In genomic region chr1:14182801-14183200, GRCh38 we compare ENCODE assay signal across 18 cellular contexts.
DNase-seq lines count a peak whose midpoint lies in the region; TF ChIP-seq lines count a peak whose summit lies in the region.
"Had no signal": no experiment of that assay in that cellular context is flagged by ENCODE, and none has a peak within 500 bp of the region (broad histone marks: within the 10 kb centered on the region; RNA-seq: fewer than 3 reads in every experiment).

No MANE protein-coding gene starts in this region.

- no peaks in the 10 kb centered on the region for H3K9me2 ChIP-seq in MM.1S (replicated peaks; ENCODE audit: insufficient read depth, low read length)

- H3K23ac ChIP-seq in mesendoderm (ENCODE audit: low read length): no peak overlapping the region

- no peak overlapping the region for H3K9ac ChIP-seq in MM.1S (ENCODE audit: low read length)
- H3K9ac ChIP-seq in mesendoderm (ENCODE audit: low read length): no peak overlapping the region

- H2BK15ac ChIP-seq in mesendoderm (replicated peaks; ENCODE audit: low read depth): no peak overlapping the region

- no peak overlapping the region for H3K56ac ChIP-seq in mesendoderm (ENCODE audit: low read length)

- in situ Hi-C loops in SK-MEL-5 (cut with HindIII; ENCODE audit: low pct_unique_long_range_greater_than_20kb, low sequenced_read_pairs): no loop called here

- H3K4me2 ChIP-seq in MM.1S (ENCODE audit: low read depth, low read length) (peak overlapping the region; percentile 66; the same call in 1 of the 2 replicates), mesendoderm (ENCODE audit: low read length) (no peak overlapping the region)

- WGBS in mesendoderm (ENCODE audit: extremely low coverage, insufficient coverage, low lambda C conversion rate): no CpG with 5 or more reads among the region's 5 CpGs

- peak; percentile 2 for DNase-seq in GM12865 (ENCODE audit: low read depth)
- DNase-seq in MM.1S: peak; percentile 81
- DNase-seq in SK-MEL-5 (ENCODE audit: low read depth, low spot score): peak; percentile 1
- DNase-seq in mesendoderm: peak; percentile 19
- DNase-seq in stimulated activated CD4-positive, alpha-beta T cell treated with anti-CD3 and anti-CD28 coated beads, Interleukin-4, amount 100 ng/mL, for 1 hour: no peak
- DNase-seq in MV-4-11 (lab: John Stamatoyannopoulos, UW): no peak
- DNase-seq in NCI-H187 (lab: John Stamatoyannopoulos, UW): no peak
- DNase-seq: DMS153, HFFc6, KG1, NCI-H1048, NCI-H1436 treated with DMSO at 0.1 percent for 48 hours, NCI-H2029 treated with DMSO at 0.1 percent for 48 hours, NCI-H2171, NCI-H69, PC-3, SIG-M5 had no signal

- no peaks in the 10 kb centered on the region for H4K20me1 ChIP-seq in MM.1S (ENCODE audit: insufficient read depth, low read length)

- no peak overlapping the region for H2BK5ac ChIP-seq in mesendoderm (ENCODE audit: low read length)

- H3K27ac ChIP-seq in MM.1S (ENCODE audit: low read length) (no peak overlapping the region; the same call in 1 of the 2 replicates), mesendoderm (ENCODE audit: low read depth, low read length) (no peak overlapping the region)
- H3K27ac ChIP-seq: RWPE1 had no signal

- peaks cover 26% of the 10 kb centered on the region for H3F3A ChIP-seq in MM.1S (ENCODE audit: insufficient read depth, low read length)

- TF ChIP-seq CTCF in GM12865 (IDR thresholded peaks at IDR 0.05; ENCODE audit: insufficient read depth, low read depth, low read length, missing control alignments) (no peak), MM.1S (IDR thresholded peaks at IDR 0.05; ENCODE audit: low read length) (no peak)

- H3K4ac ChIP-seq in mesendoderm (ENCODE audit: low read depth, low read length): no peak overlapping the region

- no peak overlapping the region for H4K8ac ChIP-seq in mesendoderm (ENCODE audit: low read depth, low read length)

- no peak overlapping the region for H2BK120ac ChIP-seq in mesendoderm (ENCODE audit: low read depth, low read length)

- no peak overlapping the region for H2AFZ ChIP-seq in MM.1S (ENCODE audit: low read length)

- H3K79me2 ChIP-seq in MM.1S (ENCODE audit: low read length) (peaks cover 85% of the 10 kb centered on the region), mesendoderm (ENCODE audit: control insufficient read depth, insufficient read depth, low read length) (no peaks in the 10 kb centered on the region)

- no peak overlapping the region for H2AK5ac ChIP-seq in mesendoderm (ENCODE audit: low read length)

- H3K18ac ChIP-seq in mesendoderm (ENCODE audit: low read length): no peak overlapping the region

- H3K36me3 ChIP-seq in MM.1S (replicated peaks; ENCODE audit: insufficient read depth, low read length): no peaks in the 10 kb centered on the region; the same call in 1 of the 2 replicates
- no peaks in the 10 kb centered on the region for H3K36me3 ChIP-seq in mesendoderm (ENCODE audit: control insufficient read depth, insufficient read depth, low read length)

- H3K79me1 ChIP-seq in mesendoderm (ENCODE audit: low read length): no peaks in the 10 kb centered on the region

- H3K4me3 ChIP-seq in GM12865 (ENCODE audit: low read depth, low read length) (no peak overlapping the region), MM.1S (ENCODE audit: low read length) (no peak overlapping the region), mesendoderm (ENCODE audit: low read length) (no peak overlapping the region)

- H3K27me3 ChIP-seq in MM.1S (replicated peaks; ENCODE audit: insufficient read depth, low read length) (no peaks in the 10 kb centered on the region), mesendoderm (ENCODE audit: insufficient read depth, low read length, poor library complexity) (no peaks in the 10 kb centered on the region)

- no peaks in the 10 kb centered on the region for H3K9me3 ChIP-seq in MM.1S (replicated peaks; ENCODE audit: insufficient read depth, low read length)

- no peak overlapping the region for H4K5ac ChIP-seq in mesendoderm (ENCODE audit: low read length)

- H3K4me1 ChIP-seq in MM.1S (ENCODE audit: low read length) (peaks cover 45% of the 10 kb centered on the region), mesendoderm (ENCODE audit: control insufficient read depth, low read depth, low read length) (no peaks in the 10 kb centered on the region)

Comparison
In these comparisons a context has a peak if more than half of its experiments do, and no peak if none do; other contexts are left out.
1. DNase-seq: peak in GM12865 (single experiment), MM.1S (single experiment), SK-MEL-5 (single experiment) and mesendoderm (single experiment); none in stimulated activated CD4-positive, alpha-beta T cell treated with anti-CD3 and anti-CD28 coated beads, Interleukin-4, amount 100 ng/mL, for 1 hour (single experiment), MV-4-11 (single experiment) and NCI-H187 (0 of 2).